In the genomic region with DNA sequence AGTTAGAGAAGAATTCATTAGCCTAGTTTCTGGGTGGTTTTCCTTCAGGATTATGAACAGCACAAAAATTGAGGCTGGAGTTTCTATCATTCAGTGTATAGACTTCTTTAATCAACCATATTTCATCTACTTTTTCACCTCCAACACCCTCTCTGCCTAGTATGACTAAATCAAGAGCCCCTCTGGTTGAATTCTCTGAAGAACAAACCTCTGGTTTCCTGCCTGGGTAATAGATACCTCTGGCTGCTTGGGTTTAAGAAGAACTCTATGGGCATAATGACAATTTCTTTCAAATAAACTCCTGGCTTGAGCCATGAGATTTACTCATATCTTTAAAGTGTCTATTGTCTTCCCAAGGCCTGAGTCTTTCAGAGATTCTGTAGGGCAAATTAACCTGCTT, we compare ENCODE assay signal across 31 cellular contexts.
"Had no signal": no experiment of that assay in that cellular context is flagged by ENCODE, and none has a peak within 500 bp of the region (broad histone marks: within the 10 kb centered on the region; RNA-seq: fewer than 3 reads in every experiment).

No MANE protein-coding gene starts in this region.

- H3K4me3 Mint-ChIP-seq: activated B cell treated with CpG ODN at 0.5 μM for 24 hours; activated CD4-positive, alpha-beta memory T cell treated with anti-CD3 and anti-CD28 coated beads for 36 hours; activated CD4-positive, alpha-beta T cell treated with anti-CD3 and anti-CD28 coated beads, Interleukin-2, amount 10 ng/mL, durations not matched to agents 24 days and 14 days; activated CD8-positive, alpha-beta T cell treated with anti-CD3 and anti-CD28 coated beads for 36 hours; activated naive CD4-positive, alpha-beta T cell treated with anti-CD3 and anti-CD28 coated beads for 36 hours; activated naive CD8-positive, alpha-beta T cell treated with anti-CD3 and anti-CD28 coated beads for 36 hours; activated T-cell treated with anti-CD3 and anti-CD28 coated beads, Interleukin-2, amount 50 U/mL, for 4 hours; activated T-cell treated with anti-CD3 and anti-CD28 coated beads, Interleukin-2, amount 50 U/mL, for 72 hours; activated T-helper 1 cell treated with anti-CD3 and anti-CD28 coated beads, Interleukin-12 subunit alpha, Interleukin-12 subunit beta, Interleukin-2, Interleukin-4 antibody, amounts not matched to agents 30 ng/mL and 10 ng/mL and 1 ng/mL, durations not matched to agents 14 hours and 24 hours and 36 hours; activated T-helper 17 cell treated with anti-CD3 and anti-CD28 coated beads, Interleukin-2, amount 50 U/mL, for 72 hours; T-helper 1 cell treated with Interleukin-12 subunit alpha and Interleukin-12 subunit beta and Interleukin-4 antibody, amounts not matched to agents 30 μg/mL and 1 μg/mL, for 36 hours; T-helper 2 cell treated with Interferon-gamma antibody and Interleukin-4, amounts not matched to agents 5 μg/mL and 100 μg/mL, for 36 hours had no signal

- ATAC-seq: activated CD8-positive, alpha-beta T cell treated with anti-CD3 and anti-CD28 coated beads for 36 hours; activated naive CD4-positive, alpha-beta T cell treated with anti-CD3 and anti-CD28 coated beads, Interleukin-2, amount 50 U/mL, for 72 hours; activated T-cell treated with anti-CD3 and anti-CD28 coated beads, Interleukin-2, amount 50 U/mL, for 4 hours; activated T-cell treated with anti-CD3 and anti-CD28 coated beads, Interleukin-2, amount 50 U/mL, for 72 hours; activated T-helper 17 cell treated with anti-CD3 and anti-CD28 coated beads, Interleukin-2, amount 50 U/mL, for 72 hours; body of pancreas had no signal

- H3K36me3 Mint-ChIP-seq: activated CD4-positive, alpha-beta memory T cell treated with anti-CD3 and anti-CD28 coated beads for 36 hours; activated naive CD4-positive, alpha-beta T cell treated with anti-CD3 and anti-CD28 coated beads, Interleukin-2, amount 50 U/mL, for 72 hours; activated naive CD8-positive, alpha-beta T cell treated with anti-CD3 and anti-CD28 coated beads for 36 hours had no signal

- H3K27ac Mint-ChIP-seq: activated B cell treated with CpG ODN at 0.5 μM for 24 hours; activated CD4-positive, alpha-beta memory T cell treated with anti-CD3 and anti-CD28 coated beads for 36 hours; activated CD4-positive, alpha-beta T cell treated with anti-CD3 and anti-CD28 coated beads, Interleukin-2, amount 10 ng/mL, durations not matched to agents 24 days and 14 days; activated CD8-positive, alpha-beta T cell treated with anti-CD3 and anti-CD28 coated beads for 36 hours; activated naive CD4-positive, alpha-beta T cell treated with anti-CD3 and anti-CD28 coated beads for 36 hours; activated naive CD4-positive, alpha-beta T cell treated with anti-CD3 and anti-CD28 coated beads, Interleukin-2, amount 50 U/mL, for 72 hours; activated naive CD8-positive, alpha-beta T cell treated with anti-CD3 and anti-CD28 coated beads for 36 hours; activated T-cell treated with anti-CD3 and anti-CD28 coated beads, Interleukin-2, amount 50 U/mL, for 72 hours; activated T-helper 1 cell treated with anti-CD3 and anti-CD28 coated beads, Interleukin-12 subunit alpha, Interleukin-12 subunit beta, Interleukin-2, Interleukin-4 antibody, amounts not matched to agents 30 ng/mL and 10 ng/mL and 1 ng/mL, durations not matched to agents 14 hours and 24 hours and 36 hours; activated T-helper 17 cell treated with anti-CD3 and anti-CD28 coated beads, Interleukin-2, amount 50 U/mL, for 72 hours; T-helper 2 cell treated with Interferon-gamma antibody and Interleukin-4, amounts not matched to agents 5 μg/mL and 100 μg/mL, for 36 hours had no signal

- DNase-seq: activated B cell treated with CpG ODN at 0.5 μM for 24 hours; activated CD4-positive, alpha-beta memory T cell treated with anti-CD3 and anti-CD28 coated beads for 36 hours; activated CD4-positive, alpha-beta T cell treated with anti-CD3 and anti-CD28 coated beads for 4 hours; activated CD4-positive, alpha-beta T cell treated with anti-CD3 and anti-CD28 coated beads, Interleukin-2, amount 10 ng/mL, durations not matched to agents 24 days and 14 days; activated CD4-positive, alpha-beta T cell treated with anti-CD3 and anti-CD28 coated beads, Interleukin-2, amount 50 U/mL, for 1 hour; activated CD4-positive, alpha-beta T cell treated with anti-CD3 and anti-CD28 coated beads, Interleukin-2, amount 50 U/mL, for 4 hours; activated CD4-positive, CD25-positive, alpha-beta regulatory T cell treated with anti-CD3 and anti-CD28 coated beads, Interleukin-2, amount 50 U/mL, for 72 hours; activated CD8-positive, alpha-beta T cell treated with anti-CD3 and anti-CD28 coated beads for 36 hours; activated effector memory CD4-positive, alpha-beta T cell treated with anti-CD3 and anti-CD28 coated beads, Interleukin-2, amount 50 U/mL, for 16 hours; activated gamma-delta T cell treated with Interleukin-2 at 50 U/mL for 16 hours; activated naive CD4-positive, alpha-beta T cell; activated naive CD4-positive, alpha-beta T cell treated with anti-CD3 and anti-CD28 coated beads for 36 hours; activated naive CD4-positive, alpha-beta T cell treated with anti-CD3 and anti-CD28 coated beads, Interleukin-2, amount 50 U/mL, for 16 hours; activated naive CD8-positive, alpha-beta T cell treated with anti-CD3 and anti-CD28 coated beads for 36 hours; activated T-cell treated with anti-CD3 and anti-CD28 coated beads for 4 hours; activated T-cell treated with anti-CD3 and anti-CD28 coated beads, Interleukin-2, amount 50 U/mL, for 1 hour; activated T-cell treated with anti-CD3 and anti-CD28 coated beads, Interleukin-2, amount 50 U/mL, for 4 hours; activated T-cell treated with anti-CD3 and anti-CD28 coated beads, Interleukin-2, amount 50 U/mL, for 72 hours; adrenal gland; amniotic stem cell; aorta; body of pancreas; brain microvascular endothelial cell; central memory CD4-positive, alpha-beta T cell; SW 1271; T-helper 9 cell had no signal

- H3K4me1 Mint-ChIP-seq: activated B cell treated with CpG ODN at 0.5 μM for 24 hours; activated CD4-positive, alpha-beta T cell treated with anti-CD3 and anti-CD28 coated beads, Interleukin-2, amount 10 ng/mL, durations not matched to agents 24 days and 14 days; activated naive CD8-positive, alpha-beta T cell treated with anti-CD3 and anti-CD28 coated beads for 36 hours; activated T-helper 17 cell treated with anti-CD3 and anti-CD28 coated beads, Interleukin-2, amount 50 U/mL, for 72 hours had no signal

- H3K9me3 Mint-ChIP-seq: activated CD4-positive, alpha-beta memory T cell treated with anti-CD3 and anti-CD28 coated beads for 36 hours; activated CD4-positive, alpha-beta T cell treated with anti-CD3 and anti-CD28 coated beads, Interleukin-2, amount 10 ng/mL, durations not matched to agents 24 days and 14 days; activated CD8-positive, alpha-beta T cell treated with anti-CD3 and anti-CD28 coated beads for 36 hours; activated naive CD4-positive, alpha-beta T cell treated with anti-CD3 and anti-CD28 coated beads for 36 hours; activated T-cell treated with anti-CD3 and anti-CD28 coated beads, Interleukin-2, amount 50 U/mL, for 4 hours; activated T-helper 1 cell treated with anti-CD3 and anti-CD28 coated beads, Interleukin-12 subunit alpha, Interleukin-12 subunit beta, Interleukin-2, Interleukin-4 antibody, amounts not matched to agents 30 ng/mL and 10 ng/mL and 1 ng/mL, durations not matched to agents 14 hours and 24 hours and 36 hours; activated T-helper 17 cell treated with anti-CD3 and anti-CD28 coated beads, Interleukin-2, amount 50 U/mL, for 72 hours; T-helper 1 cell treated with Interleukin-12 subunit alpha and Interleukin-12 subunit beta and Interleukin-4 antibody, amounts not matched to agents 30 μg/mL and 1 μg/mL, for 36 hours; T-helper 2 cell treated with Interferon-gamma antibody and Interleukin-4, amounts not matched to agents 5 μg/mL and 100 μg/mL, for 36 hours had no signal
